ENCODE assay signal across 20 cellular contexts in genomic region chr1:52916241-52916975, GRCh38. TPM values are rescaled to one million over a fixed set of nuclear protein-coding genes. Genes with fewer than 3 reads are reported as not detected.
A peak's percentile ranks its signal among the peaks of the same experiment; 100 is the strongest.
DNase-seq lines count a peak whose midpoint lies in the region; ATAC-seq, FAIRE-seq and TF ChIP-seq lines count a peak whose summit lies in the region.
"Had no signal": no experiment of that assay in that cellular context is flagged by ENCODE, and none has a peak within 500 bp of the region (broad histone marks: within the 10 kb centered on the region; RNA-seq: fewer than 3 reads in every experiment).

No MANE protein-coding gene starts in this region.

- H3K79me1 ChIP-seq in H1 (ENCODE audit: low read depth, low read length): peaks cover 5% of the 10 kb centered on the region

- H3K56ac ChIP-seq in H1 (replicated peaks; ENCODE audit: insufficient read length, low read depth, low read length): no peak overlapping the region

- H3K27ac Mint-ChIP-seq in activated T-helper 1 cell treated with anti-CD3 and anti-CD28 coated beads, Interleukin-12 subunit alpha, Interleukin-12 subunit beta, Interleukin-2, Interleukin-4 antibody, amounts not matched to agents 30 ng/mL and 10 ng/mL and 1 ng/mL, durations not matched to agents 14 hours and 24 hours and 36 hours: no peak overlapping the region
- H3K27ac Mint-ChIP-seq: CD4-positive, alpha-beta T cell had no signal

- peaks cover 14% of the 10 kb centered on the region for H3K4me1 Mint-ChIP-seq in activated T-helper 1 cell treated with anti-CD3 and anti-CD28 coated beads, Interleukin-12 subunit alpha, Interleukin-12 subunit beta, Interleukin-2, Interleukin-4 antibody, amounts not matched to agents 30 ng/mL and 10 ng/mL and 1 ng/mL, durations not matched to agents 14 hours and 24 hours and 36 hours (ENCODE audit: low read depth)

- no peak for FAIRE-seq in H1 (lab: Jason Lieb, UNC)
- FAIRE-seq: A549, D721Med had no signal

- H3K4ac ChIP-seq in H1 (replicated peaks; ENCODE audit: insufficient read length, low read depth, low read length): no peak overlapping the region

- no peak for TF ChIP-seq CTCF in H1 (IDR thresholded peaks at IDR 0.05; ENCODE audit: control extremely low read depth in 1 of 3, insufficient read depth in 1 of 3, low read depth in 1 of 3, low read length in 3 of 3)
- TF ChIP-seq CTCF in right atrium auricular region (IDR thresholded peaks at IDR 0.05): no peak
- TF ChIP-seq CTCF in gastrocnemius medialis (IDR thresholded peaks at IDR 0.05 in 4 of 5, conservative IDR thresholded peaks at IDR 0.05 in 1 of 5): no peak
- no peak for TF ChIP-seq CTCF in GM10248 (IDR thresholded peaks at IDR 0.05; ENCODE audit: control extremely low read depth, extremely low read depth, low read depth, missing control alignments)

- H4K91ac ChIP-seq in H1 (replicated peaks; ENCODE audit: insufficient read length, low read length): no peak overlapping the region

- H3K4me2 ChIP-seq in BLaER1 treated with 17β-estradiol and CSF1 and Interleukin-3, amounts not matched to agents 10 nM and 100 nM: peak overlapping the region in 9 of 11 experiments; percentile 29 to 73 (median 53); a peak in 15 of 22 replicates
- H3K4me2 ChIP-seq in H1 (ENCODE audit: insufficient read depth in 1 of 2, low read depth in 2 of 2, low read length in 2 of 2): no peak overlapping the region
- H3K4me2 ChIP-seq: A549 had no signal

- H3K27me3 ChIP-seq in BLaER1 treated with 17β-estradiol and CSF1 and Interleukin-3, amounts not matched to agents 10 nM and 100 nM: peaks cover 2 to 12% (median 7%) of the 10 kb centered on the region in 11 experiments; a peak in 21 of 22 replicates
- H3K27me3 ChIP-seq in H1 (replicated peaks in 1 of 4; ENCODE audit: control insufficient read depth in 3 of 4, extremely low read depth in 1 of 4, insufficient read depth in 3 of 4, low read length in 3 of 4) (peaks cover 3 to 19% (median 11%) of the 10 kb centered on the region in 4 experiments; a peak in 6 of 7 replicates), right atrium auricular region (no peaks in the 10 kb centered on the region), gastrocnemius medialis (no peaks in the 10 kb centered on the region)
- H3K27me3 ChIP-seq: Peyer's patch had no signal

- no peak overlapping the region for H2BK20ac ChIP-seq in H1 (ENCODE audit: low read length)

- DNase-seq in H1 (ENCODE audit: low read depth in 1 of 2, low spot score in 2 of 2): no peak
- no peak for DNase-seq in right atrium auricular region (ENCODE audit: low spot score)
- DNase-seq in gastrocnemius medialis: peak in 1 of 2 donors; percentile 40
- no peak for DNase-seq in DMS53 (lab: John Stamatoyannopoulos, UW)
- DNase-seq in HT-29 (ENCODE audit: low spot score): no peak
- no peak for DNase-seq in GM10248 (ENCODE audit: extremely low spot score)
- DNase-seq in activated T-helper 1 cell treated with anti-CD3 and anti-CD28 coated beads, Interleukin-12 subunit alpha, Interleukin-12 subunit beta, Interleukin-2, Interleukin-4 antibody, amounts not matched to agents 30 ng/mL and 10 ng/mL and 1 ng/mL, durations not matched to agents 14 hours and 24 hours and 36 hours (ENCODE audit: low spot score): no peak
- DNase-seq: AML-193; CD4-positive, alpha-beta T cell; GF-D8; H9; NCI-H1417 treated with DMSO at 0.1 percent for 48 hours; NCI-H2029; NCI-H2171 treated with DMSO at 0.1 percent for 48 hours; NCI-H774; Peyer's patch; SHP77 treated with DMSO at 0.1 percent for 48 hours had no signal

- H3K36me3 Mint-ChIP-seq in activated T-helper 1 cell treated with anti-CD3 and anti-CD28 coated beads, Interleukin-12 subunit alpha, Interleukin-12 subunit beta, Interleukin-2, Interleukin-4 antibody, amounts not matched to agents 30 ng/mL and 10 ng/mL and 1 ng/mL, durations not matched to agents 14 hours and 24 hours and 36 hours (ENCODE audit: low read depth): peaks cover 3% of the 10 kb centered on the region

- H4K8ac ChIP-seq in H1 (ENCODE audit: extremely low read depth, insufficient read depth, low read length): peak overlapping the region; percentile 42; the same call in 1 of the 2 replicates

- TF ChIP-seq POLR2A in H1 (IDR thresholded peaks at IDR 0.05; ENCODE audit: control extremely low read depth in 1 of 2, low read depth in 2 of 2, low read length in 2 of 2) (no peak), gastrocnemius medialis (IDR thresholded peaks at IDR 0.05) (no peak)

- H3K4me3 ChIP-seq in BLaER1 treated with 17β-estradiol and CSF1 and Interleukin-3, amounts not matched to agents 10 nM and 100 nM: no peak overlapping the region
- H3K4me3 ChIP-seq in H1 (ENCODE audit: extremely low read depth in 1 of 4, insufficient read depth in 2 of 4, low read depth in 3 of 4, low read length in 4 of 4) (no peak overlapping the region), right atrium auricular region (no peak overlapping the region), gastrocnemius medialis (no peak overlapping the region)
- H3K4me3 ChIP-seq: A549, Peyer's patch had no signal

- H4K5ac ChIP-seq in H1 (ENCODE audit: insufficient read length, low read depth, low read length): no peak overlapping the region

- no peak overlapping the region for H2BK15ac ChIP-seq in H1 (ENCODE audit: low read length)

- no peak overlapping the region for H3K27ac ChIP-seq in BLaER1 treated with 17β-estradiol and CSF1 and Interleukin-3, amounts not matched to agents 10 nM and 100 nM
- H3K27ac ChIP-seq in H1 (ENCODE audit: low read depth, low read length) (no peak overlapping the region), right atrium auricular region (peak overlapping the region; percentile 26 to 57), gastrocnemius medialis (peak overlapping the region; percentile 12 to 73 (median 68))
- H3K27ac ChIP-seq: A549 had no signal

- H3K27me3 Mint-ChIP-seq in activated T-helper 1 cell treated with anti-CD3 and anti-CD28 coated beads, Interleukin-12 subunit alpha, Interleukin-12 subunit beta, Interleukin-2, Interleukin-4 antibody, amounts not matched to agents 30 ng/mL and 10 ng/mL and 1 ng/mL, durations not matched to agents 14 hours and 24 hours and 36 hours (ENCODE audit: insufficient read depth): no peaks in the 10 kb centered on the region
- H3K27me3 Mint-ChIP-seq: CD4-positive, alpha-beta T cell had no signal

- WGBS in H1 (ENCODE audit: extremely low coverage in 1 of 2, insufficient coverage in 1 of 2, insufficient read length in 1 of 2, insufficient replicate concordance in 2 of 2, low coverage in 1 of 2, low lambda C conversion rate in 2 of 2, missing lambda C conversion rate in 1 of 2), 2 experiments: 90% methylated on average over 10 of the region's 10 CpGs; no CpG with 5 or more reads in 1 of the 2 experiments

- CTCF ChIA-PET in H1 (lab: Charles Lee; ENCODE audit: partially characterized antibody): interaction anchor here (1.0 to 6.1 kb wide), 2 partner anchors 8 to 11 kb away, joined by 3 to 39 read pairs; no protein-coding TSS in a partner anchor
- CTCF ChIA-PET in GM10248 (lab: Yijun Ruan, JAX): interaction anchor here (1.2 kb wide), 1 partner anchor 10 kb away, joined by 3 read pairs; no protein-coding TSS in a partner anchor

- no peak overlapping the region for H3K23ac ChIP-seq in H1 (ENCODE audit: insufficient read length)

- no peak for TF ChIP-seq RAD21 in H1 (IDR thresholded peaks at IDR 0.05 in 1 of 2, conservative IDR thresholded peaks at IDR 0.05 in 1 of 2; ENCODE audit: low read depth in 2 of 2, low read length in 2 of 2)

- H2BK120ac ChIP-seq in H1 (replicated peaks; ENCODE audit: low read depth, low read length): no peak overlapping the region

- no peak overlapping the region for H3K9ac ChIP-seq in BLaER1 treated with 17β-estradiol and CSF1 and Interleukin-3, amounts not matched to agents 10 nM and 100 nM
- no peak overlapping the region for H3K9ac ChIP-seq in H1 (replicated peaks in 1 of 4; ENCODE audit: extremely low read depth in 1 of 4, low read depth in 3 of 4, low read length in 3 of 4)

- H2AFZ ChIP-seq in H1 (ENCODE audit: low read length): no peak overlapping the region

- in situ Hi-C loops in gastrocnemius medialis (cut with MboI; ENCODE audit: low sequenced_read_pairs in 4 of 4): loop anchor here in 2 of 4 donors (25.0 kb wide), 1 partner anchor 271 kb away; the partner anchor contains the start of gene CPT2 (in 2 of the 2)

- H3K4me3 Mint-ChIP-seq in activated T-helper 1 cell treated with anti-CD3 and anti-CD28 coated beads, Interleukin-12 subunit alpha, Interleukin-12 subunit beta, Interleukin-2, Interleukin-4 antibody, amounts not matched to agents 30 ng/mL and 10 ng/mL and 1 ng/mL, durations not matched to agents 14 hours and 24 hours and 36 hours: no peak overlapping the region
- H3K4me3 Mint-ChIP-seq: CD4-positive, alpha-beta T cell; H9 had no signal

- no peak for TF ChIP-seq EP300 in H1 (IDR thresholded peaks at IDR 0.05; ENCODE audit: borderline replicate concordance in 1 of 2, low read depth in 2 of 2, low read length in 2 of 2)

- POLR2A ChIA-PET in H1 (lab: Charles Lee; ENCODE audit: partially characterized antibody) (interaction anchor here (0.6 kb wide), 1 partner anchor 184 kb away, joined by 3 read pairs; no protein-coding TSS in a partner anchor), GM10248 (lab: Yijun Ruan, JAX) (interaction anchor here (0.6 kb wide), 1 partner anchor 171 kb away, joined by 3 read pairs; no protein-coding TSS in a partner anchor)

- peak; percentile 14 to 22 for ATAC-seq in gastrocnemius medialis
- ATAC-seq: A549 had no signal

- peaks cover 0 to 31% (median 15%) of the 10 kb centered on the region in 10 experiments; a peak in 18 of 20 replicates for H3K4me1 ChIP-seq in BLaER1 treated with 17β-estradiol and CSF1 and Interleukin-3, amounts not matched to agents 10 nM and 100 nM
- peaks cover 0 to 2% (median 0%) of the 10 kb centered on the region in 4 experiments; a peak in 3 of 7 replicates for H3K4me1 ChIP-seq in H1 (replicated peaks in 1 of 4; ENCODE audit: control insufficient read depth in 3 of 4, insufficient read depth in 4 of 4, low read length in 3 of 4)
- peaks cover 0 to 42% of the 10 kb centered on the region in 2 donors for H3K4me1 ChIP-seq in right atrium auricular region
- peaks cover 28 to 37% of the 10 kb centered on the region in 2 donors for H3K4me1 ChIP-seq in gastrocnemius medialis
- H3K4me1 ChIP-seq: A549, Peyer's patch had no signal

- no peak overlapping the region for H2AK5ac ChIP-seq in H1 (ENCODE audit: low read depth, low read length)

- no peak overlapping the region for H3K18ac ChIP-seq in H1 (ENCODE audit: extremely low read depth, low read length)

- no peaks in the 10 kb centered on the region for H3K9me3 Mint-ChIP-seq in activated T-helper 1 cell treated with anti-CD3 and anti-CD28 coated beads, Interleukin-12 subunit alpha, Interleukin-12 subunit beta, Interleukin-2, Interleukin-4 antibody, amounts not matched to agents 30 ng/mL and 10 ng/mL and 1 ng/mL, durations not matched to agents 14 hours and 24 hours and 36 hours
- H3K9me3 Mint-ChIP-seq: CD4-positive, alpha-beta T cell had no signal

- no peak overlapping the region for H2BK12ac ChIP-seq in H1 (ENCODE audit: low read depth, low read length)

- H3K79me2 ChIP-seq in H1 (ENCODE audit: control insufficient read depth in 1 of 2, insufficient read depth in 2 of 2, low read length in 2 of 2): no peaks in the 10 kb centered on the region

- H3K36me3 ChIP-seq in BLaER1 treated with 17β-estradiol and CSF1 and Interleukin-3, amounts not matched to agents 10 nM and 100 nM: no peaks in the 10 kb centered on the region
- H3K36me3 ChIP-seq in H1 (ENCODE audit: control insufficient read depth in 2 of 4, insufficient read depth in 4 of 4, low read length in 3 of 4) (no peaks in the 10 kb centered on the region), right atrium auricular region (no peaks in the 10 kb centered on the region), gastrocnemius medialis (no peaks in the 10 kb centered on the region)

- no peaks in the 10 kb centered on the region for H4K20me1 ChIP-seq in BLaER1 treated with 17β-estradiol and CSF1 and Interleukin-3, amounts not matched to agents 10 nM and 100 nM
- peaks cover 1 to 2% of the 10 kb centered on the region in 2 experiments for H4K20me1 ChIP-seq in H1 (replicated peaks in 1 of 2; ENCODE audit: control insufficient read depth in 1 of 2, insufficient read depth in 2 of 2, low read length in 2 of 2)

- H3K23me2 ChIP-seq in H1 (ENCODE audit: low read depth, low read length): peaks cover 2% of the 10 kb centered on the region

- H2BK5ac ChIP-seq in H1 (ENCODE audit: low read depth, low read length): no peak overlapping the region

- peaks cover 0 to 10% (median 7%) of the 10 kb centered on the region in 11 experiments; a peak in 11 of 22 replicates for H3K9me3 ChIP-seq in BLaER1 treated with 17β-estradiol and CSF1 and Interleukin-3, amounts not matched to agents 10 nM and 100 nM (replicated peaks in 1 of 11)
- H3K9me3 ChIP-seq in H1 (ENCODE audit: insufficient read depth in 2 of 2, low read depth in 1 of 2, low read length in 1 of 2) (no peaks in the 10 kb centered on the region; a peak in 1 of 4 replicates), right atrium auricular region (no peaks in the 10 kb centered on the region), gastrocnemius medialis (no peaks in the 10 kb centered on the region)
- H3K9me3 ChIP-seq: A549, Peyer's patch had no signal

- H3K14ac ChIP-seq in H1 (ENCODE audit: insufficient read length): no peak overlapping the region

- intact Hi-C loops in gastrocnemius medialis (cut with DNase I; ENCODE audit: low total_unique reads): loop anchor here (5.0 kb wide), 1 partner anchor 139 kb away; no protein-coding TSS in a partner anchor
- intact Hi-C loops in activated T-helper 1 cell treated with anti-CD3 and anti-CD28 coated beads, Interleukin-12 subunit alpha, Interleukin-12 subunit beta, Interleukin-2, Interleukin-4 antibody, amounts not matched to agents 30 ng/mL and 10 ng/mL and 1 ng/mL, durations not matched to agents 14 hours and 24 hours and 36 hours (cut with micrococcal nuclease): no loop called here

RNA-seq across cellular contexts. Expression of gene ECHDC2, which starts 5.1 kb away (rescaled TPM):
- 17.0 and 17.5 TPM in 2 replicates for total RNA-seq in H1 (2021; fragmentation: NEBNext Ultra II Directional; extraction: Animal tissue kit (Norgen Biotek cat#: 25700))
- 19.4 and 28.5 TPM in 2 replicates for polyA plus RNA-seq in H1 (2011; rRNA removed)
- 32.7 TPM for polyA plus RNA-seq in H1 (2011; cell fraction: cytosol; rRNA removed)
- polyA plus RNA-seq in H1 (2011; cell fraction: nucleus; rRNA removed): 63.6 TPM
- polyA plus RNA-seq in H1 (2012, experiment 1 of 2): 32.2 to 34.7 TPM (median 34.4 TPM) in 4 replicates
- polyA plus RNA-seq in H1 (2012, experiment 2 of 2): 8.6 TPM
- polyA plus RNA-seq in H1 (2013, experiment 1 of 2): 17.5 TPM
- polyA plus RNA-seq in H1 (2013, experiment 2 of 2): 14.0 TPM
- 15.4 and 17.7 TPM in 2 replicates for polyA minus RNA-seq in H1 (2011; rRNA and poly(A)+ RNA removed)
- polyA minus RNA-seq in H1 (2011; cell fraction: cytosol; rRNA and poly(A)+ RNA removed): 14.8 TPM
- polyA minus RNA-seq in H1 (2011; cell fraction: nucleus; rRNA and poly(A)+ RNA removed): 12.4 TPM
- 10 to 100 TPM; 50.4 to 53.1 TPM for total RNA-seq in right atrium auricular region
- total RNA-seq in gastrocnemius medialis: 10 to 100 TPM; 15.9 to 49.4 (median 28.2) TPM
- total RNA-seq in HT-29 (2014; rRNA removed; shearing (Covaris generic)): 46.5 and 47.6 TPM in 2 replicates
- total RNA-seq in activated T-helper 1 cell treated with anti-CD3 and anti-CD28 coated beads, Interleukin-12 subunit alpha, Interleukin-12 subunit beta, Interleukin-2, Interleukin-4 antibody, amounts not matched to agents 30 ng/mL and 10 ng/mL and 1 ng/mL, durations not matched to agents 14 hours and 24 hours and 36 hours: 57.6 and 61.3 TPM in 2 replicates

RNA-seq across cellular contexts. Expression of gene SCP2, which starts 10.7 kb away (rescaled TPM):
- total RNA-seq in H1 (2021; fragmentation: NEBNext Ultra II Directional; extraction: Animal tissue kit (Norgen Biotek cat#: 25700)): 53.0 and 54.3 TPM in 2 replicates
- polyA plus RNA-seq in H1 (2011; rRNA removed): 7.0 and 20.9 TPM in 2 replicates
- polyA plus RNA-seq in H1 (2011; cell fraction: cytosol; rRNA removed): 32.3 TPM
- polyA plus RNA-seq in H1 (2011; cell fraction: nucleus; rRNA removed): 5.2 TPM
- polyA plus RNA-seq in H1 (2012, experiment 1 of 2): 33.8 to 67.0 TPM (median 39.2 TPM) in 4 replicates
- polyA plus RNA-seq in H1 (2012, experiment 2 of 2): 12.2 TPM
- polyA plus RNA-seq in H1 (2013, experiment 1 of 2): 23.7 TPM
- 23.9 TPM for polyA plus RNA-seq in H1 (2013, experiment 2 of 2)
- 13.8 and 17.2 TPM in 2 replicates for polyA minus RNA-seq in H1 (2011; rRNA and poly(A)+ RNA removed)
- 7.0 TPM for polyA minus RNA-seq in H1 (2011; cell fraction: cytosol; rRNA and poly(A)+ RNA removed)
- polyA minus RNA-seq in H1 (2011; cell fraction: nucleus; rRNA and poly(A)+ RNA removed): 10.6 TPM
- total RNA-seq in right atrium auricular region (100 to 1,000 TPM in 1 of 2 donors, 10 to 100 TPM in 1; 67.1 to 163 TPM), gastrocnemius medialis (10 to 100 TPM; 44.6 to 75.4 (median 61.1) TPM)
- total RNA-seq in HT-29 (2014; rRNA removed; shearing (Covaris generic)): 48.1 and 48.7 TPM in 2 replicates
- 54.7 and 58.3 TPM in 2 replicates for total RNA-seq in activated T-helper 1 cell treated with anti-CD3 and anti-CD28 coated beads, Interleukin-12 subunit alpha, Interleukin-12 subunit beta, Interleukin-2, Interleukin-4 antibody, amounts not matched to agents 30 ng/mL and 10 ng/mL and 1 ng/mL, durations not matched to agents 14 hours and 24 hours and 36 hours

Comparison
In these comparisons a context has a peak if more than half of its experiments do, and no peak if none do; other contexts are left out.
1. H3K27ac ChIP-seq: peak in right atrium auricular region (2 of 2) and gastrocnemius medialis (4 of 4); none in BLaER1 treated with 17β-estradiol and CSF1 and Interleukin-3, amounts not matched to agents 10 nM and 100 nM (0 of 11) and H1 (single experiment).
2. H3K4me2 ChIP-seq: peak in BLaER1 treated with 17β-estradiol and CSF1 and Interleukin-3, amounts not matched to agents 10 nM and 100 nM (9 of 11); none in H1 (0 of 2).